In the genomic region with DNA sequence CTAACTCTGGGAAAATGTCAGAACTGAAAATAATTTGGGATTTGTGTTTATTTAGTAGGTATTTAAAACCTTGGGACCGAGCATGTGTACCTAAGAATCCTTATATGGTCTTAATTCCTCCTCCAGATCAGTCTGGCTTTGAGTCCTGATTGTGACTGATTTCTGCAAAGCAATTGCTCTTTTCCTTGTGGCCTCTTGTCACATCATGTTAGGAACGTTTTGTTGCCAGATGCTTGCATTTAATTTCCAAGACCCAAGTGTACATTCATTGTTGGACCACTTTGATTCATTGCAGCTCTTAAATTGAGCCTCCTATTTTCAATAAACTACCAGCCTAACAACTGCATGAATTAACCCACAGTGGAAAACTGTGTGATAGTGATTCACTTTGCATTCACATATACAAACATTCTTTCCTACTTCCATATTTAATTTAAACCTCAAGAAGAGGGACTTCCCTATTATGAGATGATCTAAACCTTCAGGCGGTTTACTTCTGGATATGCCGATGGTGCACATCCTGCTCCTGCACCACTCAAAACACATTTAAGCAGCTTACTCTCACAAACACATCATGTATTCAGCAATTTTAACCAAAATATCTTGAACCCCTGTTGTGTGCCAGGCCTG, we compare ENCODE assay signal across 16 cellular contexts.
A peak's percentile ranks its signal among the peaks of the same experiment; 100 is the strongest.
DNase-seq lines count a peak whose midpoint lies in the region; ATAC-seq and TF ChIP-seq lines count a peak whose summit lies in the region.
"Had no signal": no experiment of that assay in that cellular context is flagged by ENCODE, and none has a peak within 500 bp of the region (broad histone marks: within the 10 kb centered on the region; RNA-seq: fewer than 3 reads in every experiment).

No MANE protein-coding gene starts in this region.

- peaks cover 18% of the 10 kb centered on the region; the same call in 1 of the 2 replicates for H4K20me1 ChIP-seq in OCI-LY3 (ENCODE audit: insufficient read depth, low read length)

- peak; percentile 88 for ATAC-seq in stimulated activated naive CD8-positive, alpha-beta T cell treated with anti-CD3 and anti-CD28 coated beads, Interleukin-15, Interleukin-2, amounts not matched to agents 100 U/mL and 50 U/mL, for 24 hours
- no peak for ATAC-seq in GM21717 (IDR thresholded peaks at IDR 0.05; ENCODE audit: unreplicated experiment)
- ATAC-seq: HCT116 had no signal

- H3K9me3 ChIP-seq in OCI-LY3 (ENCODE audit: insufficient read depth, low read length) = no peaks in the 10 kb centered on the region

- TF ChIP-seq CTCF in OCI-LY3 (IDR thresholded peaks at IDR 0.05; ENCODE audit: low read depth, low read length) (no peak), coronary artery (IDR thresholded peaks at IDR 0.05) (no peak)

- DNase-seq in NCI-H82 (lab: John Stamatoyannopoulos, UW) (peak; percentile 23), NCI-H82 treated with DMSO at 0.1 percent for 48 hours (lab: John Stamatoyannopoulos, UW; ENCODE audit: unreplicated experiment) (no peak), coronary artery (ENCODE audit: low spot score) (no peak), AG08395 (ENCODE audit: low spot score) (no peak), NAMALWA (ENCODE audit: low spot score) (no peak)
- DNase-seq in stimulated activated naive CD8-positive, alpha-beta T cell treated with anti-CD3 and anti-CD28 coated beads, Interleukin-15, Interleukin-2, amounts not matched to agents 100 U/mL and 50 U/mL, for 24 hours = no peak
- DNase-seq: 8988T; amniotic stem cell; mesenchymal stem cell; NCI-H1930; NK-92 treated with Interleukin-12 subunit alpha and Interleukin-12 subunit beta, amount 100 ng/mL, for 24 hours; posterior cingulate gyrus; stimulated activated CD4-positive, alpha-beta T cell treated with anti-CD3 and anti-CD28 coated beads, Interleukin-4, amount 100 ng/mL, for 1 hour had no signal

- H3K27me3 ChIP-seq in OCI-LY3 (ENCODE audit: low read depth, low read length) = no peaks in the 10 kb centered on the region

- H3K36me3 ChIP-seq in OCI-LY3 (replicated peaks; ENCODE audit: low read depth, low read length) = peaks cover 22% of the 10 kb centered on the region

- peaks cover 43% of the 10 kb centered on the region for H3K4me1 ChIP-seq in OCI-LY3 (ENCODE audit: low read length)

- peaks cover 19% of the 10 kb centered on the region for H3K79me2 ChIP-seq in OCI-LY3 (ENCODE audit: low read length)

- H3K27ac ChIP-seq in OCI-LY3 (ENCODE audit: low read length) (no peak overlapping the region), coronary artery (peak overlapping the region; percentile 76 to 78)

- peak overlapping the region; percentile 20 for H3K4me2 ChIP-seq in OCI-LY3 (ENCODE audit: low read length)

- no peak overlapping the region for H3K9ac ChIP-seq in OCI-LY3 (ENCODE audit: low read length)

- no peak overlapping the region for H3K4me3 ChIP-seq in OCI-LY3 (ENCODE audit: low read length)
- no peak overlapping the region for H3K4me3 ChIP-seq in coronary artery

- no peak overlapping the region for H2AFZ ChIP-seq in OCI-LY3 (ENCODE audit: low read depth, low read length)
